8 cellular contexts compared by ENCODE assay signal in genomic region chr15:89356634-89357298, GRCh38.
DNase-seq lines count a peak whose midpoint lies in the region; ATAC-seq and TF ChIP-seq lines count a peak whose summit lies in the region.

No MANE protein-coding gene starts in this region.

- H3K9me3 ChIP-seq in WERI-Rb-1 (ENCODE audit: severe bottlenecking), result peaks cover 6% of the 10 kb centered on the region

- no peak for ATAC-seq in stimulated activated memory B cell treated with anti-CD40 and anti-IgM and Interleukin-4, amounts not matched to agents 10 μg/mL and 1 μg/mL and 100 μg/mL, for 72 hours
- ATAC-seq in GM19397 (IDR thresholded peaks at IDR 0.05; ENCODE audit: unreplicated experiment), result no peak

- peak; percentile 87 for TF ChIP-seq CTCF in LNCaP clone FGC (IDR thresholded peaks at IDR 0.05; ENCODE audit: control insufficient read depth, extremely low read depth, insufficient read depth)
- TF ChIP-seq CTCF in WERI-Rb-1 (IDR thresholded peaks at IDR 0.05; ENCODE audit: low read depth, low read length), result peak; percentile 47; the same call in 1 of the 2 replicates

- peak overlapping the region; percentile 31; the same call in 1 of the 2 replicates for H3K27ac ChIP-seq in WERI-Rb-1

- peaks cover 5% of the 10 kb centered on the region for H3K27me3 ChIP-seq in WERI-Rb-1 (ENCODE audit: insufficient read depth, low read depth, severe bottlenecking)

- no peak overlapping the region for H3K27ac Mint-ChIP-seq in stimulated activated memory B cell treated with anti-CD40 and anti-IgM and Interleukin-4, amounts not matched to agents 10 μg/mL and 1 μg/mL and 100 μg/mL, for 72 hours

- peaks cover 87% of the 10 kb centered on the region for H3K27me3 Mint-ChIP-seq in stimulated activated memory B cell treated with anti-CD40 and anti-IgM and Interleukin-4, amounts not matched to agents 10 μg/mL and 1 μg/mL and 100 μg/mL, for 72 hours

- no peaks in the 10 kb centered on the region for H3K36me3 ChIP-seq in WERI-Rb-1

- DNase-seq in EH (ENCODE audit: low read depth), result peak; percentile 23
- DNase-seq in LNCaP clone FGC (ENCODE audit: low read depth), result no peak
- DNase-seq in WERI-Rb-1, result peak; percentile 48
- peak; percentile 53 for DNase-seq in midbrain (lab: John Stamatoyannopoulos, UW)
- DNase-seq in activated CD4-positive, CD25-positive, alpha-beta regulatory T cell treated with anti-CD3 and anti-CD28 coated beads, Interleukin-2, amount 50 U/mL, for 72 hours, result no peak
- DNase-seq in iPS-NIHi7 (ENCODE audit: extremely low spot score), result no peak

- H3K4me3 ChIP-seq in LNCaP clone FGC (ENCODE audit: low read depth, low read length) (no peak overlapping the region), WERI-Rb-1 (ENCODE audit: low read depth, low read length) (no peak overlapping the region)

- peaks cover 17% of the 10 kb centered on the region for H3K4me1 Mint-ChIP-seq in stimulated activated memory B cell treated with anti-CD40 and anti-IgM and Interleukin-4, amounts not matched to agents 10 μg/mL and 1 μg/mL and 100 μg/mL, for 72 hours

- no peaks in the 10 kb centered on the region for H3K9me3 Mint-ChIP-seq in stimulated activated memory B cell treated with anti-CD40 and anti-IgM and Interleukin-4, amounts not matched to agents 10 μg/mL and 1 μg/mL and 100 μg/mL, for 72 hours

- H3K36me3 Mint-ChIP-seq in stimulated activated memory B cell treated with anti-CD40 and anti-IgM and Interleukin-4, amounts not matched to agents 10 μg/mL and 1 μg/mL and 100 μg/mL, for 72 hours, result no peaks in the 10 kb centered on the region

- H3K4me3 Mint-ChIP-seq in stimulated activated memory B cell treated with anti-CD40 and anti-IgM and Interleukin-4, amounts not matched to agents 10 μg/mL and 1 μg/mL and 100 μg/mL, for 72 hours, result no peak overlapping the region

Comparison
In these comparisons a context has a peak if more than half of its experiments do, and no peak if none do; other contexts are left out.
1. DNase-seq: peak in EH (single experiment), WERI-Rb-1 (single experiment) and midbrain (single experiment); none in LNCaP clone FGC (single experiment), activated CD4-positive, CD25-positive, alpha-beta regulatory T cell treated with anti-CD3 and anti-CD28 coated beads, Interleukin-2, amount 50 U/mL, for 72 hours (single experiment) and iPS-NIHi7 (single experiment).